ENCODE assay signal across 12 cellular contexts in the genomic region with DNA sequence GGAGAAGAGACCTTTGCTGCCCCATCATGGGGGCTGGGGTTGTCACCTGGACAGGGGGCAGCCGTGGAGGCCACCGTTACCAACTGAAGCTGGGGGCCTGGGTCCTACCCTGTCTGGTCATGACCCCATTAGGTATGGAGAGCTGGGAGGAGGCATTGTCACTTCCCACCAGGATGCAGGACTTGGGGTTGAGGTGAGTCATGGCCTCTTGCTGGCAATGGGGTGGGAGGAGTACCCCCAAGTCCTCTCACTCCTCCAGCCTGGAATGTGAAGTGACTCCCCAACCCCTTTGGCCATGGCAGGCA. TPM values are rescaled to one million over a fixed set of nuclear protein-coding genes. Genes with fewer than 3 reads are reported as not detected.
A peak's percentile ranks its signal among the peaks of the same experiment; 100 is the strongest.
DNase-seq lines count a peak whose midpoint lies in the region; ATAC-seq and TF ChIP-seq lines count a peak whose summit lies in the region.
"Had no signal": no experiment of that assay in that cellular context is flagged by ENCODE, and none has a peak within 500 bp of the region (broad histone marks: within the 10 kb centered on the region; RNA-seq: fewer than 3 reads in every experiment).

No MANE protein-coding gene starts in this region.

- peaks cover 20% of the 10 kb centered on the region for H3K27me3 Mint-ChIP-seq in CD4-positive, CD25-positive, alpha-beta regulatory T cell
- no peaks in the 10 kb centered on the region for H3K27me3 Mint-ChIP-seq in central memory CD8-positive, alpha-beta T cell
- peaks cover 19% of the 10 kb centered on the region for H3K27me3 Mint-ChIP-seq in neural crest cell (ENCODE audit: low read depth)

- H4K5ac ChIP-seq in IMR-90 (ENCODE audit: low read depth, low read length) = no peak overlapping the region

- no peaks in the 10 kb centered on the region for H3K27me3 ChIP-seq in CD4-positive, CD25-positive, alpha-beta regulatory T cell (ENCODE audit: control insufficient read depth, insufficient read depth, low read length)
- no peaks in the 10 kb centered on the region for H3K27me3 ChIP-seq in IMR-90 (ENCODE audit: control insufficient read depth, insufficient read depth, low read length)

- peak overlapping the region in 2 of 3 donors; percentile 83 to 97 for H3K27ac Mint-ChIP-seq in CD4-positive, CD25-positive, alpha-beta regulatory T cell
- peak overlapping the region; percentile 93 for H3K27ac Mint-ChIP-seq in central memory CD8-positive, alpha-beta T cell (ENCODE audit: low read depth)
- H3K27ac Mint-ChIP-seq in neural crest cell (ENCODE audit: unreplicated experiment) = no peak overlapping the region

- no peaks in the 10 kb centered on the region for H3K9me3 ChIP-seq in CD4-positive, CD25-positive, alpha-beta regulatory T cell (ENCODE audit: control insufficient read depth in 2 of 2, low read length in 2 of 2)
- H3K9me3 ChIP-seq in IMR-90 (ENCODE audit: control insufficient read depth, insufficient read depth, low read length) = no peaks in the 10 kb centered on the region
- H3K9me3 ChIP-seq: BLaER1 treated with 17β-estradiol and CSF1 and Interleukin-3, amounts not matched to agents 10 nM and 100 nM had no signal

- no peak overlapping the region for H3K23ac ChIP-seq in IMR-90 (ENCODE audit: low read depth, low read length)

- CTCF ChIA-PET in IMR-90 (lab: Yijun Ruan, JAX) = no interaction called here

- TF ChIP-seq POLR2A in IMR-90 (IDR thresholded peaks at IDR 0.05; ENCODE audit: low read depth, low read length) = no peak

- no TSS peak for BruUV-seq in IMR-90 (replicated peaks; lab: Mats Ljungman, UMichigan)

- WGBS in IMR-90 (ENCODE audit: extremely low coverage in 2 of 2, insufficient read length in 1 of 2), 2 experiments = 100% methylated on average over 1 of the region's 2 CpGs; no CpG with 5 or more reads in 1 of the 2 experiments

- no peak overlapping the region for H3K9ac ChIP-seq in IMR-90 (ENCODE audit: low read depth, low read length)

- H2AK5ac ChIP-seq in IMR-90 (ENCODE audit: low read depth, low read length) = no peak overlapping the region

- H3K4ac ChIP-seq in IMR-90 (ENCODE audit: low read depth, low read length) = no peak overlapping the region

- H3K18ac ChIP-seq in IMR-90 (ENCODE audit: low read depth, low read length) = no peak overlapping the region

- H3K14ac ChIP-seq in IMR-90 (replicated peaks; ENCODE audit: low read depth, low read length) = no peak overlapping the region

- H4K20me1 ChIP-seq in IMR-90 (ENCODE audit: insufficient read depth, low read length) = peaks cover 67% of the 10 kb centered on the region

- no peak for TF ChIP-seq CTCF in IMR-90 (conservative IDR thresholded peaks at IDR 0.05; ENCODE audit: low read depth, low read length)
- TF ChIP-seq CTCF in neural crest cell (conservative IDR thresholded peaks at IDR 0.05) = no peak

- H2BK15ac ChIP-seq in IMR-90 (ENCODE audit: low read depth, low read length) = no peak overlapping the region

- no peak for DNase-seq in CD4-positive, CD25-positive, alpha-beta regulatory T cell
- no peak for DNase-seq in IMR-90
- no peak for DNase-seq in central memory CD8-positive, alpha-beta T cell (ENCODE audit: low spot score in 2 of 2)
- no peak for DNase-seq in neural crest cell (ENCODE audit: low read depth, low spot score)
- DNase-seq in stimulated activated naive CD4-positive, alpha-beta T cell treated with Interleukin-2 at 50 U/mL for 16 hours (lab: John Stamatoyannopoulos, UW) = no peak
- DNase-seq in NCI-H524 (lab: John Stamatoyannopoulos, UW) = no peak
- no peak for DNase-seq in hippocampal formation (lab: John Stamatoyannopoulos, UW)
- DNase-seq: caudate nucleus, GF-D8 had no signal

- peak overlapping the region; percentile 23 for H2AK9ac ChIP-seq in IMR-90 (replicated peaks; ENCODE audit: low read depth, low read length, poor library complexity)

- peaks cover 18% of the 10 kb centered on the region for H3K9me1 ChIP-seq in IMR-90 (ENCODE audit: insufficient read depth, low read length)

- peaks cover 71% of the 10 kb centered on the region for H3K4me1 ChIP-seq in CD4-positive, CD25-positive, alpha-beta regulatory T cell (ENCODE audit: control insufficient read depth, insufficient read depth, low read length, poor library complexity, severe bottlenecking)
- peaks cover 19% of the 10 kb centered on the region for H3K4me1 ChIP-seq in IMR-90 (ENCODE audit: control insufficient read depth, insufficient read depth, low read length)

- H3K4me2 ChIP-seq in IMR-90 (ENCODE audit: low read depth, low read length) = no peak overlapping the region

- H3K9me3 Mint-ChIP-seq in CD4-positive, CD25-positive, alpha-beta regulatory T cell = peaks cover 0 to 2% (median 0%) of the 10 kb centered on the region in 7 donors
- no peaks in the 10 kb centered on the region for H3K9me3 Mint-ChIP-seq in central memory CD8-positive, alpha-beta T cell
- no peaks in the 10 kb centered on the region for H3K9me3 Mint-ChIP-seq in neural crest cell

- H2AFZ ChIP-seq in IMR-90 (replicated peaks; ENCODE audit: low read length, poor library complexity) = no peak overlapping the region

- in situ Hi-C loops in IMR-90 (cut with MboI; ENCODE audit: low sequenced_read_pairs) = loop anchor here (5.0 kb wide), 1 partner anchor 146 kb away; no protein-coding TSS in a partner anchor

- TF ChIP-seq RAD21 in IMR-90 (IDR thresholded peaks at IDR 0.05; ENCODE audit: low read length) = no peak

- H4K8ac ChIP-seq in IMR-90 (ENCODE audit: low read depth in 2 of 2, low read length in 2 of 2) = no peak overlapping the region

- H3K36me3 Mint-ChIP-seq in CD4-positive, CD25-positive, alpha-beta regulatory T cell = peaks cover 8% of the 10 kb centered on the region
- H3K36me3 Mint-ChIP-seq in central memory CD8-positive, alpha-beta T cell (ENCODE audit: insufficient read depth) = peaks cover 53% of the 10 kb centered on the region
- H3K36me3 Mint-ChIP-seq in neural crest cell (ENCODE audit: low read depth) = peaks cover 3% of the 10 kb centered on the region

- H3K56ac ChIP-seq in IMR-90 (ENCODE audit: extremely low read depth, insufficient read depth, low read length) = no peak overlapping the region

- peaks cover 28% of the 10 kb centered on the region for H3K36me3 ChIP-seq in CD4-positive, CD25-positive, alpha-beta regulatory T cell (ENCODE audit: control insufficient read depth, insufficient read depth, low read length)
- peaks cover 51% of the 10 kb centered on the region for H3K36me3 ChIP-seq in IMR-90 (ENCODE audit: control insufficient read depth, insufficient read depth, low read length)

- H4K91ac ChIP-seq in IMR-90 (ENCODE audit: insufficient read depth, low read depth, low read length) = no peak overlapping the region

- no peak overlapping the region for H2BK5ac ChIP-seq in IMR-90 (ENCODE audit: low read depth, low read length, poor library complexity, severe bottlenecking)

- dilution Hi-C loops in IMR-90 (cut with HindIII; ENCODE audit: low sequenced_read_pairs, unreplicated experiment) = no loop called here

- peaks cover 24 to 77% of the 10 kb centered on the region in 2 experiments for H3K79me1 ChIP-seq in IMR-90 (ENCODE audit: low read depth in 1 of 2, low read length in 2 of 2)

- POLR2A ChIA-PET in IMR-90 (lab: Charles Lee; ENCODE audit: unreplicated experiment) = no interaction called here

- H2BK120ac ChIP-seq in IMR-90 (ENCODE audit: low read depth, low read length) = no peak overlapping the region

- intact Hi-C loops in IMR-90 (cut with micrococcal nuclease) = loop anchor here (5.0 kb wide), 1 partner anchor 146 kb away; no protein-coding TSS in a partner anchor

- peak overlapping the region; percentile 88 for H3K27ac ChIP-seq in CD4-positive, CD25-positive, alpha-beta regulatory T cell (ENCODE audit: insufficient read depth, low read length, poor library complexity, severe bottlenecking)
- H3K27ac ChIP-seq in IMR-90 (ENCODE audit: insufficient read depth, low read length) = no peak overlapping the region

- no peak overlapping the region for H2BK20ac ChIP-seq in IMR-90 (ENCODE audit: low read depth, low read length)

- peak overlapping the region in 3 of 4 donors; percentile 3 to 88 (median 70) for H3K4me3 Mint-ChIP-seq in CD4-positive, CD25-positive, alpha-beta regulatory T cell
- peak overlapping the region; percentile 70 for H3K4me3 Mint-ChIP-seq in central memory CD8-positive, alpha-beta T cell
- H3K4me3 Mint-ChIP-seq in neural crest cell = peak overlapping the region; percentile 68

- no peak overlapping the region for H3K4me3 ChIP-seq in CD4-positive, CD25-positive, alpha-beta regulatory T cell (ENCODE audit: low read depth, low read length)
- H3K4me3 ChIP-seq in IMR-90 (ENCODE audit: insufficient read depth, low read depth, low read length) = no peak overlapping the region
- H3K4me3 ChIP-seq: BLaER1 treated with 17β-estradiol and CSF1 and Interleukin-3, amounts not matched to agents 10 nM and 100 nM had no signal

- H3K4me1 Mint-ChIP-seq in CD4-positive, CD25-positive, alpha-beta regulatory T cell = peaks cover 15 to 84% (median 64%) of the 10 kb centered on the region in 4 donors
- H3K4me1 Mint-ChIP-seq in central memory CD8-positive, alpha-beta T cell = peaks cover 85% of the 10 kb centered on the region
- peaks cover 73% of the 10 kb centered on the region for H3K4me1 Mint-ChIP-seq in neural crest cell

- ATAC-seq in CD4-positive, CD25-positive, alpha-beta regulatory T cell (ENCODE audit: low read depth in 2 of 2) = no peak
- ATAC-seq in IMR-90 (ENCODE audit: low read depth) = no peak
- no peak for ATAC-seq in central memory CD8-positive, alpha-beta T cell (replicated peaks; ENCODE audit: extremely low read depth, poor library complexity, severe bottlenecking)
- no peak for ATAC-seq in HG03378 (IDR thresholded peaks at IDR 0.05; ENCODE audit: unreplicated experiment)

RNA-seq across cellular contexts. Expression of gene EGLN2, which starts 9.0 kb away (rescaled TPM):
- 135 TPM for total RNA-seq in CD4-positive, CD25-positive, alpha-beta regulatory T cell
- 100 to 1,000 TPM; 159 to 191 (median 177) TPM for polyA plus RNA-seq in CD4-positive, CD25-positive, alpha-beta regulatory T cell
- total RNA-seq in IMR-90 (2012; rRNA removed) (50.5 and 54.1 TPM in 2 replicates), neural crest cell (109 and 113 TPM in 2 replicates)
- 60.2 and 62.7 TPM in 2 replicates for polyA plus RNA-seq in IMR-90 (2012; rRNA removed)
- polyA plus RNA-seq in IMR-90 (2012; cell fraction: cytosol; rRNA removed) = 39.4 and 78.4 TPM in 2 replicates
- polyA plus RNA-seq in IMR-90 (2012; cell fraction: nucleus; rRNA removed; ENCODE audit: low replicate concordance) = 64.4 and 149 TPM in 2 replicates

RNA-seq across cellular contexts. Expression of gene RAB4B, which starts 29.9 kb away (rescaled TPM):
- 62.2 TPM for total RNA-seq in CD4-positive, CD25-positive, alpha-beta regulatory T cell
- polyA plus RNA-seq in CD4-positive, CD25-positive, alpha-beta regulatory T cell = 10 to 100 TPM; 72.8 to 89.3 (median 80.1) TPM
- total RNA-seq in IMR-90 (2012; rRNA removed) (7.9 and 8.3 TPM in 2 replicates), neural crest cell (14.1 and 15.2 TPM in 2 replicates)
- polyA plus RNA-seq in IMR-90 (2012; rRNA removed) = 21.4 and 25.9 TPM in 2 replicates
- 49.0 and 50.2 TPM in 2 replicates for polyA plus RNA-seq in IMR-90 (2012; cell fraction: cytosol; rRNA removed)
- polyA plus RNA-seq in IMR-90 (2012; cell fraction: nucleus; rRNA removed; ENCODE audit: low replicate concordance) = 34.1 and 62.8 TPM in 2 replicates

RNA-seq across cellular contexts. Expression of gene MIA, which starts 32.7 kb away (rescaled TPM):
- not detected for total RNA-seq in CD4-positive, CD25-positive, alpha-beta regulatory T cell
- polyA plus RNA-seq in CD4-positive, CD25-positive, alpha-beta regulatory T cell = not detected
- not detected in 2 replicates for total RNA-seq in IMR-90 (2012; rRNA removed)
- 0.44 TPM in 1 of 2 replicates, not detected in the other for polyA plus RNA-seq in IMR-90 (2012; rRNA removed)
- polyA plus RNA-seq in IMR-90 (2012; cell fraction: cytosol; rRNA removed) = 0.24 and 1.6 TPM in 2 replicates
- 0.64 TPM in 1 of 2 replicates, not detected in the other for polyA plus RNA-seq in IMR-90 (2012; cell fraction: nucleus; rRNA removed; ENCODE audit: low replicate concordance)
- 6.9 and 9.9 TPM in 2 replicates for total RNA-seq in neural crest cell
- total RNA-seq: M059J had no signal

RNA-seq across cellular contexts. Expression of gene CYP2A6, which starts 42.3 kb away (rescaled TPM):
- not detected for total RNA-seq in CD4-positive, CD25-positive, alpha-beta regulatory T cell
- not detected for polyA plus RNA-seq in CD4-positive, CD25-positive, alpha-beta regulatory T cell
- total RNA-seq in IMR-90 (2012; rRNA removed) = not detected in 2 replicates
- not detected in 2 replicates for polyA plus RNA-seq in IMR-90 (2012; rRNA removed)
- not detected in 2 replicates for polyA plus RNA-seq in IMR-90 (2012; cell fraction: cytosol; rRNA removed)
- polyA plus RNA-seq in IMR-90 (2012; cell fraction: nucleus; rRNA removed; ENCODE audit: low replicate concordance) = not detected in 2 replicates
- not detected in 2 replicates for total RNA-seq in neural crest cell
- total RNA-seq: M059J had no signal

RNA-seq across cellular contexts. Expression of gene SNRPA, which starts 57.0 kb away (rescaled TPM):
- total RNA-seq in CD4-positive, CD25-positive, alpha-beta regulatory T cell = 78.6 TPM
- 10 to 100 TPM; 36.3 to 45.7 (median 40.5) TPM for polyA plus RNA-seq in CD4-positive, CD25-positive, alpha-beta regulatory T cell
- total RNA-seq in IMR-90 (2012; rRNA removed) (28.3 and 30.3 TPM in 2 replicates), neural crest cell (213 and 214 TPM in 2 replicates)
- 81.3 and 158 TPM in 2 replicates for polyA plus RNA-seq in IMR-90 (2012; rRNA removed)
- polyA plus RNA-seq in IMR-90 (2012; cell fraction: cytosol; rRNA removed) = 89.7 and 101 TPM in 2 replicates
- 76.5 and 101 TPM in 2 replicates for polyA plus RNA-seq in IMR-90 (2012; cell fraction: nucleus; rRNA removed; ENCODE audit: low replicate concordance)
